In genomic region chr12:98296462-98297079, GRCh38 we compare ENCODE assay signal across 1 cellular context.
TF ChIP-seq lines count a peak whose summit lies in the region.

No MANE protein-coding gene starts in this region.

TF ChIP-seq in SK-N-SH, 30 proteins besides CTCF, POLR2A, EP300 and RAD21:
- TF ChIP-seq REST (IDR thresholded peaks at IDR 0.05; ENCODE audit: low read depth, low read length) (peak; percentile 90), GABPA (IDR thresholded peaks at IDR 0.05; ENCODE audit: low read depth) (no peak)
